In genomic region chr12:121797937-121798801, GRCh38 we compare ENCODE assay signal across 1 cellular context.
TF ChIP-seq lines count a peak whose summit lies in the region.

No MANE protein-coding gene starts in this region.

TF ChIP-seq in K562, 482 proteins besides CTCF, POLR2A, EP300 and RAD21 (continued from another document and continues in another):
- TF ChIP-seq LEF1 (IDR thresholded peaks at IDR 0.05) (peak; percentile 48; the same call in 1 of the 2 replicates), MAX (CRISPR knock-in tag; IDR thresholded peaks at IDR 0.05) (peak; percentile 84), CSDE1 (IDR thresholded peaks at IDR 0.05) (no peak; a peak in 1 of 4 replicates), TSHZ1 (CRISPR knock-in tag; IDR thresholded peaks at IDR 0.05) (no peak), ARID3A (IDR thresholded peaks at IDR 0.05; ENCODE audit: borderline replicate concordance, low read depth, low read length) (no peak), ZHX1 (conservative IDR thresholded peaks at IDR 0.05; ENCODE audit: low read length) (no peak), TRIM28 (IDR thresholded peaks at IDR 0.05) (no peak), E2F1 (CRISPR knock-in tag; IDR thresholded peaks at IDR 0.05) (no peak), HDAC1 (IDR thresholded peaks at IDR 0.05) (peak in 1 of 2 experiments; percentile 63; a peak in 1 of 4 replicates), MITF (IDR thresholded peaks at IDR 0.05) (no peak), ZC3H8 (IDR thresholded peaks at IDR 0.05) (no peak), ZFP36 (IDR thresholded peaks at IDR 0.05; ENCODE audit: low read depth, low read length, partially characterized antibody) (no peak), FOXJ2 (tag; IDR thresholded peaks at IDR 0.05) (no peak), ZNF324 (CRISPR knock-in tag; IDR thresholded peaks at IDR 0.05) (no peak), XRCC4 (IDR thresholded peaks at IDR 0.05; ENCODE audit: extremely low read depth, insufficient read depth, insufficient read length) (no peak), SMAD3 (CRISPR knock-in tag; conservative IDR thresholded peaks at IDR 0.05) (no peak), PRPF4 (IDR thresholded peaks at IDR 0.05; ENCODE audit: insufficient read depth, low read depth, low read length, poor library complexity, severe bottlenecking) (no peak), FOXO4 (CRISPR knock-in tag; IDR thresholded peaks at IDR 0.05) (no peak), NCOA2 (IDR thresholded peaks at IDR 0.05; ENCODE audit: partially characterized antibody in 2 of 2) (no peak), ZNF717 (CRISPR knock-in tag; IDR thresholded peaks at IDR 0.05) (no peak), CHD4 (IDR thresholded peaks at IDR 0.05; ENCODE audit: insufficient read depth, insufficient replicate concordance, low read depth, low read length, poor library complexity, severe bottlenecking) (no peak), MED1 (CRISPR knock-in tag; IDR thresholded peaks at IDR 0.05; ENCODE audit: borderline replicate concordance) (no peak), USF1 (CRISPR knock-in tag; IDR thresholded peaks at IDR 0.05) (peak; percentile 68), CBFA2T3 (IDR thresholded peaks at IDR 0.05) (peak; percentile 49; the same call in 1 of the 2 replicates), ZBED1 (IDR thresholded peaks at IDR 0.05) (0 out of 2 replicates have a peak, but pooled peaks have one; percentile 43), FIP1L1 (IDR thresholded peaks at IDR 0.05; ENCODE audit: low read depth, low read length, poor library complexity, severe bottlenecking) (no peak), HDAC6 (IDR thresholded peaks at IDR 0.05; ENCODE audit: low read depth, low read length) (no peak), NR4A1 (CRISPR knock-in tag; IDR thresholded peaks at IDR 0.05) (no peak), NR4A1 (tag; IDR thresholded peaks at IDR 0.05) (peak; percentile 36; the same call in 1 of the 2 replicates), TAL1 (IDR thresholded peaks at IDR 0.05) (no peak), ZNF263 (CRISPR knock-in tag; IDR thresholded peaks at IDR 0.05; ENCODE audit: borderline replicate concordance) (peak; percentile 31; the same call in 1 of the 2 replicates), RHOXF2B (CRISPR knock-in tag; conservative IDR thresholded peaks at IDR 0.05) (no peak), TGIF2 (CRISPR knock-in tag; IDR thresholded peaks at IDR 0.05) (no peak), HBP1 (CRISPR knock-in tag; IDR thresholded peaks at IDR 0.05) (no peak), JUNB (CRISPR knock-in tag; conservative IDR thresholded peaks at IDR 0.05) (no peak), ZNF589 (CRISPR knock-in tag; IDR thresholded peaks at IDR 0.05; ENCODE audit: low read depth) (no peak), ZNF695 (CRISPR knock-in tag; IDR thresholded peaks at IDR 0.05) (no peak), EWSR1 (IDR thresholded peaks at IDR 0.05; ENCODE audit: borderline replicate concordance, low read depth, partially characterized antibody) (no peak), ZKSCAN1 (IDR thresholded peaks at IDR 0.05; ENCODE audit: low read depth, low read length) (no peak), CAMTA2 (CRISPR knock-in tag; conservative IDR thresholded peaks at IDR 0.05) (no peak), ZBTB7A (IDR thresholded peaks at IDR 0.05; ENCODE audit: borderline replicate concordance, control insufficient read depth, low read depth, low read length) (no peak; the same call in none of the 2 replicates), ZMIZ1 (IDR thresholded peaks at IDR 0.05; ENCODE audit: low read depth in 2 of 2, low read length in 2 of 2) (no peak), VEZF1 (CRISPR knock-in tag; IDR thresholded peaks at IDR 0.05) (peak; percentile 60; the same call in 1 of the 2 replicates), FOS (IDR thresholded peaks at IDR 0.05; ENCODE audit: extremely low read depth, insufficient read length) (no peak), ARHGAP35 (IDR thresholded peaks at IDR 0.05; ENCODE audit: partially characterized antibody) (no peak)
